In the genomic region with DNA sequence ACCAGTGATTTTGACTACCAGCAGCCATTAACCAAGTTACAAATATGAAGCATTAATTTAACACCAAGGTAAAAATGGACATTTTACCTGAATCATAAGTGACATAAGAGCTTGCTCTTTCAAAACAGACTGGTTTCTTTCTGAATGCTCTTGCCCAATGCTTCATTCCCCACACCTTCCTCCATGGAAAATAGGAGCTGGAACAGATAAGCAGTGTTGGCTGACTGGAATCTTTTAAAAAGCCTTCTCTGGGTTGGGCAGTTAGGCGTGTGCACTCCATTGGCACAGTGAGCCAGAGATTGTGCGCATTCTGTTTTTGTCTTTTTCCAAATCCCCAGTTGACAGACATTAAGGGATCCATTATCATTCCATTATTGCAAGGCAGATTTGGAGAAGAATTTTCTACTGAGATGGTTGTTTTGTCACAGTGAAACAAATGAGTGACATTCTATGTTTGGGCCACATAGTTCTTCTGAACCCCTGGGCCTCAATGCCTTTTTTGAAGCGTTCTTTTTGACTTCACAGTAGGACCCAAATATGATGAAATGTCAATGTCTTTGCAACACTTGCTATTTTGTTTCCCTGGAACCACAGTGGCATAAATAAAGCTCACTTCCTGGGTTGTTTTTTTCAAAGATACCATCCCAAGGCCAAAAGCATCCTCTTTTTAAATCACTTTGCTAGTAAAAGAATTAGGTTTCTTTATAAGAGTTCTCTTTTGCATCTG, we compare ENCODE assay signal across 20 cellular contexts. TPM values are rescaled to one million over a fixed set of nuclear protein-coding genes. Genes with fewer than 3 reads are reported as not detected.
DNase-seq lines count a peak whose midpoint lies in the region; ATAC-seq and TF ChIP-seq lines count a peak whose summit lies in the region.
"Had no signal": no experiment of that assay in that cellular context is flagged by ENCODE, and none has a peak within 500 bp of the region (broad histone marks: within the 10 kb centered on the region; RNA-seq: fewer than 3 reads in every experiment).

No MANE protein-coding gene starts in this region.

- H3K4me3 ChIP-seq in NB4 (ENCODE audit: low read depth, low read length) (no peak overlapping the region), epithelial cell of esophagus (ENCODE audit: low read length) (no peak overlapping the region), neutrophil (ENCODE audit: low read depth in 1 of 2, low read length in 1 of 2) (peak overlapping the region in 1 of 2 experiments; percentile 9), ascending aorta (no peak overlapping the region)
- H3K4me3 ChIP-seq: hepatocyte, prostate gland, spleen, thyroid gland had no signal

- no peaks in the 10 kb centered on the region for H3K9me3 ChIP-seq in neutrophil
- no peaks in the 10 kb centered on the region for H3K9me3 ChIP-seq in ascending aorta
- H3K9me3 ChIP-seq: prostate gland, spleen, thyroid gland had no signal

- intact Hi-C loops in activated CD4-positive, alpha-beta T cell treated with anti-CD3 and anti-CD28 coated beads, Interleukin-2, amount 10 ng/mL, durations not matched to agents 24 days and 14 days (cut with micrococcal nuclease): loop anchor here (5.0 kb wide), 1 partner anchor 35 kb away; the partner anchor contains the start of gene LRRC8B
- intact Hi-C loops in ascending aorta (cut with DNase I): no loop called here

- H3K27me3 ChIP-seq in neutrophil (no peaks in the 10 kb centered on the region), ascending aorta (no peaks in the 10 kb centered on the region)
- H3K27me3 ChIP-seq: hepatocyte, spleen, thyroid gland had no signal

- peaks cover 27 to 34% of the 10 kb centered on the region in 2 experiments for H3K4me1 ChIP-seq in neutrophil (ENCODE audit: control insufficient read depth in 1 of 2, insufficient read depth in 1 of 2, low read depth in 1 of 2, low read length in 1 of 2)
- no peaks in the 10 kb centered on the region for H3K4me1 ChIP-seq in ascending aorta
- H3K4me1 ChIP-seq: prostate gland, thyroid gland had no signal

- no peaks in the 10 kb centered on the region for H3K36me3 ChIP-seq in neutrophil
- no peaks in the 10 kb centered on the region for H3K36me3 ChIP-seq in ascending aorta
- H3K36me3 ChIP-seq: prostate gland, thyroid gland had no signal

- peaks cover 54% of the 10 kb centered on the region for H3K4me1 Mint-ChIP-seq in activated CD4-positive, alpha-beta T cell treated with anti-CD3 and anti-CD28 coated beads, Interleukin-2, amount 10 ng/mL, durations not matched to agents 24 days and 14 days

- peak overlapping the region; percentile 30 for H3K27ac Mint-ChIP-seq in activated CD4-positive, alpha-beta T cell treated with anti-CD3 and anti-CD28 coated beads, Interleukin-2, amount 10 ng/mL, durations not matched to agents 24 days and 14 days

- no peak for TF ChIP-seq POLR2A in NB4 (IDR thresholded peaks at IDR 0.05; ENCODE audit: extremely low read depth, insufficient read length)

- no peak for ATAC-seq in HG03378 (IDR thresholded peaks at IDR 0.05; ENCODE audit: unreplicated experiment)
- ATAC-seq: SK-N-SH treated with all-trans-retinoic acid at 6 μM for 48 hours had no signal

- no peaks in the 10 kb centered on the region for H3K27me3 Mint-ChIP-seq in activated CD4-positive, alpha-beta T cell treated with anti-CD3 and anti-CD28 coated beads, Interleukin-2, amount 10 ng/mL, durations not matched to agents 24 days and 14 days
- H3K27me3 Mint-ChIP-seq: CD4-positive, CD25-positive, alpha-beta regulatory T cell had no signal

- H3K27ac ChIP-seq in neutrophil: peak overlapping the region; percentile 6
- H3K27ac ChIP-seq in ascending aorta: no peak overlapping the region
- H3K27ac ChIP-seq: hepatocyte, prostate gland, thyroid gland had no signal

- H3K36me3 Mint-ChIP-seq in activated CD4-positive, alpha-beta T cell treated with anti-CD3 and anti-CD28 coated beads, Interleukin-2, amount 10 ng/mL, durations not matched to agents 24 days and 14 days (ENCODE audit: low read depth): peaks cover 75% of the 10 kb centered on the region

- H3K9me3 Mint-ChIP-seq in activated CD4-positive, alpha-beta T cell treated with anti-CD3 and anti-CD28 coated beads, Interleukin-2, amount 10 ng/mL, durations not matched to agents 24 days and 14 days: peaks cover 17% of the 10 kb centered on the region

- TF ChIP-seq CTCF in NB4 (IDR thresholded peaks at IDR 0.05; ENCODE audit: low read depth, low read length): no peak
- no peak for TF ChIP-seq CTCF in epithelial cell of esophagus (IDR thresholded peaks at IDR 0.05; ENCODE audit: insufficient read depth, low read depth, low read length, missing control alignments)
- TF ChIP-seq CTCF in neutrophil (IDR thresholded peaks at IDR 0.05): no peak
- TF ChIP-seq CTCF in ascending aorta (IDR thresholded peaks at IDR 0.05): no peak

- DNase-seq in activated CD4-positive, alpha-beta T cell treated with anti-CD3 and anti-CD28 coated beads, Interleukin-2, amount 10 ng/mL, durations not matched to agents 24 days and 14 days: no peak
- no peak for DNase-seq in activated CD4-positive, alpha-beta T cell treated with anti-CD3 and anti-CD28 coated beads, Interleukin-2, amount 50 U/mL, for 4 hours
- DNase-seq in NB4 (ENCODE audit: low read depth) (peak; percentile 42), epithelial cell of esophagus (ENCODE audit: low read depth) (peak; percentile 55), ascending aorta (ENCODE audit: low spot score in 2 of 2) (no peak), foreskin melanocyte (no peak)
- DNase-seq: ACHN; amniotic stem cell; CD4-positive, CD25-positive, alpha-beta regulatory T cell; DMS79; NCI-H1417 treated with DMSO at 0.1 percent for 48 hours; NCI-H2171; NCI-H774; spleen; thyroid gland had no signal

- peak overlapping the region; percentile 13 for H3K4me3 Mint-ChIP-seq in activated CD4-positive, alpha-beta T cell treated with anti-CD3 and anti-CD28 coated beads, Interleukin-2, amount 10 ng/mL, durations not matched to agents 24 days and 14 days

RNA-seq across cellular contexts. Expression of gene LRRC8B, which starts 32.2 kb away (rescaled TPM):
- total RNA-seq in activated CD4-positive, alpha-beta T cell treated with anti-CD3 and anti-CD28 coated beads, Interleukin-2, amount 10 ng/mL, durations not matched to agents 24 days and 14 days: 74.5 and 76.8 TPM in 2 replicates
- total RNA-seq in ascending aorta: 4.2 TPM

Comparison
In these comparisons a context has a peak if more than half of its experiments do, and no peak if none do; other contexts are left out.
1. DNase-seq: peak in NB4 (single experiment) and epithelial cell of esophagus (single experiment); none in activated CD4-positive, alpha-beta T cell treated with anti-CD3 and anti-CD28 coated beads, Interleukin-2, amount 10 ng/mL, durations not matched to agents 24 days and 14 days (single experiment), activated CD4-positive, alpha-beta T cell treated with anti-CD3 and anti-CD28 coated beads, Interleukin-2, amount 50 U/mL, for 4 hours (0 of 2), ascending aorta (0 of 2) and foreskin melanocyte (single experiment).
2. RNA of gene LRRC8B, which starts 32.2 kb away (total RNA-seq): 74.5 to 76.8 TPM in activated CD4-positive, alpha-beta T cell treated with anti-CD3 and anti-CD28 coated beads, Interleukin-2, amount 10 ng/mL, durations not matched to agents 24 days and 14 days; 4.2 TPM in ascending aorta (single experiment); every median in the first group is over 10 times any median in the second.